ENCODE assay signal across 9 cellular contexts in the genomic region with DNA sequence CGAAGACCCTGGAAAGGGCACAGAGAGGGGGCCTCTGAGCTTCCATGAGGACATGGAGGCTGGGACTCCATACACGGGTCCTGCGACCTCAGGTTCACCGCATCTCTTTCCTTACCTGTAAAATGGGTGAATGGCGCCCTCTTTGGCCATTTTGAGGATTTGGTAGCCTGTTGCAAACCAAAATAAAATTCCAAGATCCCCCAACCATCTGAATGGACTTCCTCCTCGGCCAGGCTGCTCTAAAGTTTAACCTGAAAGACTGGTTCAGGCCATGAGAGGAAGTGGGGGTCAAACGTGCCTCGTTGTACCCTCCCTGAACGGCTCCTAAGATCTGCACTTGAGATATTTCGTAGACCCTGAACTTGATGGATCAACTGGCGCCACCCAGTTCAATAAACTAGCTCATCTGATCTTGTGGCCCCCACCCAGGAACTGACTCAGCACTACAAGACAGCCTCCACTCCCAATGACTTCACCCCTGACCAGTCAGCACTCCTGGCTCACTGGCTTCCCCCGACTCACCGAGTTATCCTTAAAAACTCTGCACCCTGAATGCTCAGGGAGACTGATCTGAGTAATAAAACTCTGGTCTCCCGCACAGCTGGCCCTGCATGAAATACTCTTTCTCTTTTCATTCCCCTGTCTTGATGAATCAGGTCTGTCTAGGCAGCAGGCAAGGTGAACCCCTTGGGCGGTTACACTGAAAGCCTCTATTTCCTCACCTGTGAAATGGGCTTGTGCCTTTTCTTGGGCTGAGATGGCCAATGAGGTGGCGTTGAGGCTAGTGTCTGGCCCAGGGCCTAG. TPM values are rescaled to one million over a fixed set of nuclear protein-coding genes. Genes with fewer than 3 reads are reported as not detected.
DNase-seq lines count a peak whose midpoint lies in the region; ATAC-seq and TF ChIP-seq lines count a peak whose summit lies in the region.
"Had no signal": no experiment of that assay in that cellular context is flagged by ENCODE, and none has a peak within 500 bp of the region (broad histone marks: within the 10 kb centered on the region; RNA-seq: fewer than 3 reads in every experiment).

No MANE protein-coding gene starts in this region.

- H3K9me3 ChIP-seq in SJCRH30 (replicated peaks) = no peaks in the 10 kb centered on the region

- no peaks in the 10 kb centered on the region for H3K36me3 ChIP-seq in SJCRH30

- DNase-seq in left cardiac atrium = no peak
- DNase-seq in left ventricle myocardium superior = no peak
- DNase-seq in SJCRH30 = peak; percentile 44 to 73
- peak; percentile 81 to 90 for DNase-seq in foreskin keratinocyte
- no peak for DNase-seq in central memory CD4-positive, alpha-beta T cell
- no peak for DNase-seq in NCI-H1417 treated with DMSO at 0.1 percent for 48 hours (lab: John Stamatoyannopoulos, UW)

- H3K4me1 ChIP-seq in SJCRH30 (peaks cover 56% of the 10 kb centered on the region), foreskin keratinocyte (peaks cover 8% of the 10 kb centered on the region)

- no peak overlapping the region for H3K4me3 ChIP-seq in SJCRH30

- intact Hi-C loops in left cardiac atrium (cut with DNase I) (no loop called here), left ventricle myocardium superior (cut with micrococcal nuclease) (no loop called here)

- peak; percentile 57 for TF ChIP-seq CTCF in foreskin keratinocyte (conservative IDR thresholded peaks at IDR 0.05)

- peak; percentile 16 to 44 for ATAC-seq in left cardiac atrium
- no peak for ATAC-seq in left ventricle myocardium superior
- ATAC-seq in foreskin keratinocyte = peak; percentile 76
- ATAC-seq in GM19452 (IDR thresholded peaks at IDR 0.05; ENCODE audit: unreplicated experiment) = no peak
- no peak for ATAC-seq in GM18870 (IDR thresholded peaks at IDR 0.05; ENCODE audit: unreplicated experiment)

- H3K27ac ChIP-seq in SJCRH30 (no peak overlapping the region), foreskin keratinocyte (no peak overlapping the region)

- H3K27me3 ChIP-seq in SJCRH30 (no peaks in the 10 kb centered on the region), foreskin keratinocyte (peaks cover 2% of the 10 kb centered on the region)

RNA-seq across cellular contexts. Expression of gene GPR78, which starts 32.9 kb away (rescaled TPM):
- total RNA-seq in left cardiac atrium (under 1 TPM in 1 of 2 donors, not detected in 1; 0.06 TPM), left ventricle myocardium superior (not detected), foreskin keratinocyte (not detected in 2 replicates)
- 1.4 and 3.5 TPM in 2 replicates for total RNA-seq in SJCRH30 (2014; rRNA removed; shearing (Covaris generic))
- not detected in 2 replicates for polyA plus RNA-seq in foreskin keratinocyte
- polyA plus RNA-seq: IgD-negative memory B cell had no signal

RNA-seq across cellular contexts. Expression of gene CPZ, which starts 45.3 kb away (rescaled TPM):
- total RNA-seq in left cardiac atrium (1 to 10 TPM; 1.8 to 2.2 TPM), left ventricle myocardium superior (1.2 TPM), foreskin keratinocyte (not detected in 2 replicates)
- 47.1 and 53.7 TPM in 2 replicates for total RNA-seq in SJCRH30 (2014; rRNA removed; shearing (Covaris generic))
- polyA plus RNA-seq in foreskin keratinocyte = not detected in 2 replicates
- polyA plus RNA-seq: IgD-negative memory B cell had no signal

Comparison
In these comparisons a context has a peak if more than half of its experiments do, and no peak if none do; other contexts are left out.
1. ATAC-seq: peak in left cardiac atrium (2 of 2) and foreskin keratinocyte (single experiment); none in left ventricle myocardium superior (single experiment), GM19452 (single experiment) and GM18870 (single experiment).
2. DNase-seq: peak in SJCRH30 (2 of 2) and foreskin keratinocyte (2 of 2); none in left cardiac atrium (single experiment), left ventricle myocardium superior (single experiment), central memory CD4-positive, alpha-beta T cell (single experiment) and NCI-H1417 treated with DMSO at 0.1 percent for 48 hours (single experiment).
3. RNA of gene CPZ, which starts 45.3 kb away (total RNA-seq): 47.1 to 53.7 TPM in SJCRH30; 1.8 to 2.2 TPM in left cardiac atrium, 1.2 TPM in left ventricle myocardium superior (single experiment) and not detected in foreskin keratinocyte; every median in the first group is over 10 times any median in the second.